Comparison of ENCODE assay signal across 1 cellular context in the genomic region with DNA sequence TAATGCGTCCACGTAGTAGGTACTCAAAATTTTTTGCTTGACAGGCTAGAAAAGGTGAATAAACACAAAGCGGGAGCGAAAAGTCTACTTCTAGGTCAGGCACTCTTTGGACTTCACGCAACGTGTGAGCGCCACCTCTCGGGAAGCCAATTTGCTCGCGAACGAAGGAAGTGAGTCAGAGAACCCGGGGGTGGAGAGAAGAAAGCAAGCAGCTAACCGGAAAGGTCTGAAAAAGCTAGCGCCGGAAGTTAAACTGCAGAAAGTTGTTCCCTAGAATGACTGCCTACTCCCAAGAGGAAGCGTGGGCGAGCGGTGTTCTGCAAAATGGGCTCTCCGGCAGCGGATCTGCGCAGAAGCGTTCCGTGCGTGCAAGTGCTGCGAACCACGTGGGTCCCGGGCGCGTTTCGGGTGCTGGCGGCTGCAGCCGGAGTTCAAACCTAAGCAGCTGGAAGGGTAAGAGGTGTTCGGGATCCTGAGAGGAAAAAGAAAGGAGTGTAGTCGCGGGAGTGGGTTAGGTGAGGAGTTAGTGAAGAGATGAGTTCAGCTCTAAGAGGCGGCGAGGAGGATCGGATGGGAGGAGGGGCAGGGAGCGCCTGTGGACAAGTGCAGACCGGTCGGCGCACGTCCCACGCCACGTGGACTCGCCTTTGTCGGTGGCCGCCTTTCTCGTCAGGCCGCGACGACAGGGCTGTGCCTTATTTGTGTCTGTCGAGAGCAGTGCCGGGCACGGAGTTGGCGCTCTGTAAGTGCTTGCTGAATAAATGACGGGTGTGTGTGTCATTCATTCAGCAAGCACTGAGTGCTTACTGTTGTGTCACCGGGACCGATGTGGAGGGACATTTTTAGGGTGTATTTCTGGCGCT.
TF ChIP-seq lines count a peak whose summit lies in the region.

TSS of gene NME1 (plus strand) at position 350 of the 863 bp plus-strand sequence. CDS start 2,096 bp downstream, outside the sequence.

TF ChIP-seq in K562, 482 proteins besides CTCF, POLR2A, EP300 and RAD21 (continued from another document and continues in another):
- no peak for TF ChIP-seq GTF2B (IDR thresholded peaks at IDR 0.05; ENCODE audit: extremely low read depth, insufficient read length)
- TF ChIP-seq KDM5B (IDR thresholded peaks at IDR 0.05; ENCODE audit: insufficient replicate concordance, low read depth, low read length): peak; percentile 66
- TF ChIP-seq BHLHE40 (IDR thresholded peaks at IDR 0.05; ENCODE audit: low read length): peak; percentile 68
- TF ChIP-seq EWSR1 (IDR thresholded peaks at IDR 0.05; ENCODE audit: borderline replicate concordance, low read depth, partially characterized antibody): no peak
- no peak for TF ChIP-seq GABPB2 (CRISPR knock-in tag; conservative IDR thresholded peaks at IDR 0.05)
- TF ChIP-seq RBM17 (IDR thresholded peaks at IDR 0.05; ENCODE audit: borderline replicate concordance, low read depth, low read length): no peak
- peak; percentile 51; the same call in 1 of the 2 replicates for TF ChIP-seq KLF6 (CRISPR knock-in tag; IDR thresholded peaks at IDR 0.05; ENCODE audit: borderline replicate concordance)
- TF ChIP-seq KAT2B (IDR thresholded peaks at IDR 0.05; ENCODE audit: low read depth, low read length): no peak
- TF ChIP-seq ZNF512 (tag; IDR thresholded peaks at IDR 0.05): no peak
- TF ChIP-seq NCOA6 (IDR thresholded peaks at IDR 0.05): no peak
- TF ChIP-seq, protein P1, sequence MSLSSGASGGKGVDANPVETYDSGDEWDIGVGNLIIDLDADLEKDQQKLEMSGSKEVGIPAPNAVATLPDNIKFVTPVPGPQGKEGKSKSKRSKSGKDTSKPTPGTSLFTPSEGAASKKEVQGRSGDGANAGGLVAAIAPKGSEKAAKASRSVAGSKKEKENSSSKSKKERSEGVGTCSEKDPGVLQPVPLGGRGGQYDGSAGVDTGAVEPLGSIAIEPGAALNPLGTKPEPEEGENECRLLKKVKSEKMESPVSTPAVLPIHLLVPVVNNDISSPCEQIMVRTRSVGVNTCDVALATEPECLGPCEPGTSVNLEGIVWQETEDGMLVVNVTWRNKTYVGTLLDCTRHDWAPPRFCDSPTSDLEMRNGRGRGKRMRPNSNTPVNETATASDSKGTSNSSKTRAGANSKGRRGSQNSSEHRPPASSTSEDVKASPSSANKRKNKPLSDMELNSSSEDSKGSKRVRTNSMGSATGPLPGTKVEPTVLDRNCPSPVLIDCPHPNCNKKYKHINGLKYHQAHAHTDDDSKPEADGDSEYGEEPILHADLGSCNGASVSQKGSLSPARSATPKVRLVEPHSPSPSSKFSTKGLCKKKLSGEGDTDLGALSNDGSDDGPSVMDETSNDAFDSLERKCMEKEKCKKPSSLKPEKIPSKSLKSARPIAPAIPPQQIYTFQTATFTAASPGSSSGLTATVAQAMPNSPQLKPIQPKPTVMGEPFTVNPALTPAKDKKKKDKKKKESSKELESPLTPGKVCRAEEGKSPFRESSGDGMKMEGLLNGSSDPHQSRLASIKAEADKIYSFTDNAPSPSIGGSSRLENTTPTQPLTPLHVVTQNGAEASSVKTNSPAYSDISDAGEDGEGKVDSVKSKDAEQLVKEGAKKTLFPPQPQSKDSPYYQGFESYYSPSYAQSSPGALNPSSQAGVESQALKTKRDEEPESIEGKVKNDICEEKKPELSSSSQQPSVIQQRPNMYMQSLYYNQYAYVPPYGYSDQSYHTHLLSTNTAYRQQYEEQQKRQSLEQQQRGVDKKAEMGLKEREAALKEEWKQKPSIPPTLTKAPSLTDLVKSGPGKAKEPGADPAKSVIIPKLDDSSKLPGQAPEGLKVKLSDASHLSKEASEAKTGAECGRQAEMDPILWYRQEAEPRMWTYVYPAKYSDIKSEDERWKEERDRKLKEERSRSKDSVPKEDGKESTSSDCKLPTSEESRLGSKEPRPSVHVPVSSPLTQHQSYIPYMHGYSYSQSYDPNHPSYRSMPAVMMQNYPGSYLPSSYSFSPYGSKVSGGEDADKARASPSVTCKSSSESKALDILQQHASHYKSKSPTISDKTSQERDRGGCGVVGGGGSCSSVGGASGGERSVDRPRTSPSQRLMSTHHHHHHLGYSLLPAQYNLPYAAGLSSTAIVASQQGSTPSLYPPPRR (CRISPR knock-in tag; IDR thresholded peaks at IDR 0.05; ENCODE audit: borderline replicate concordance): no peak; the same call in 1 of the 2 replicates
- TF ChIP-seq GATA2 (CRISPR knock-in tag; IDR thresholded peaks at IDR 0.05): no peak
- TF ChIP-seq SMARCA4 (IDR thresholded peaks at IDR 0.05): no peak
- no peak for TF ChIP-seq U2AF1 (optimal IDR thresholded peaks at IDR 0.05; ENCODE audit: low read depth, low read length)
- TF ChIP-seq PHF8 (IDR thresholded peaks at IDR 0.05; ENCODE audit: borderline replicate concordance, low read length): peak; percentile 89
- TF ChIP-seq CBX8 (IDR thresholded peaks at IDR 0.05; ENCODE audit: borderline replicate concordance, extremely low read depth, low read depth, low read length, poor library complexity, severe bottlenecking): no peak
- no peak for TF ChIP-seq PURB (CRISPR knock-in tag; IDR thresholded peaks at IDR 0.05; ENCODE audit: low read depth)
- TF ChIP-seq KDM1A (IDR thresholded peaks at IDR 0.05): no peak
- TF ChIP-seq NCOA1 (IDR thresholded peaks at IDR 0.05; ENCODE audit: low read depth): peak; percentile 99
- TF ChIP-seq, protein P2, sequence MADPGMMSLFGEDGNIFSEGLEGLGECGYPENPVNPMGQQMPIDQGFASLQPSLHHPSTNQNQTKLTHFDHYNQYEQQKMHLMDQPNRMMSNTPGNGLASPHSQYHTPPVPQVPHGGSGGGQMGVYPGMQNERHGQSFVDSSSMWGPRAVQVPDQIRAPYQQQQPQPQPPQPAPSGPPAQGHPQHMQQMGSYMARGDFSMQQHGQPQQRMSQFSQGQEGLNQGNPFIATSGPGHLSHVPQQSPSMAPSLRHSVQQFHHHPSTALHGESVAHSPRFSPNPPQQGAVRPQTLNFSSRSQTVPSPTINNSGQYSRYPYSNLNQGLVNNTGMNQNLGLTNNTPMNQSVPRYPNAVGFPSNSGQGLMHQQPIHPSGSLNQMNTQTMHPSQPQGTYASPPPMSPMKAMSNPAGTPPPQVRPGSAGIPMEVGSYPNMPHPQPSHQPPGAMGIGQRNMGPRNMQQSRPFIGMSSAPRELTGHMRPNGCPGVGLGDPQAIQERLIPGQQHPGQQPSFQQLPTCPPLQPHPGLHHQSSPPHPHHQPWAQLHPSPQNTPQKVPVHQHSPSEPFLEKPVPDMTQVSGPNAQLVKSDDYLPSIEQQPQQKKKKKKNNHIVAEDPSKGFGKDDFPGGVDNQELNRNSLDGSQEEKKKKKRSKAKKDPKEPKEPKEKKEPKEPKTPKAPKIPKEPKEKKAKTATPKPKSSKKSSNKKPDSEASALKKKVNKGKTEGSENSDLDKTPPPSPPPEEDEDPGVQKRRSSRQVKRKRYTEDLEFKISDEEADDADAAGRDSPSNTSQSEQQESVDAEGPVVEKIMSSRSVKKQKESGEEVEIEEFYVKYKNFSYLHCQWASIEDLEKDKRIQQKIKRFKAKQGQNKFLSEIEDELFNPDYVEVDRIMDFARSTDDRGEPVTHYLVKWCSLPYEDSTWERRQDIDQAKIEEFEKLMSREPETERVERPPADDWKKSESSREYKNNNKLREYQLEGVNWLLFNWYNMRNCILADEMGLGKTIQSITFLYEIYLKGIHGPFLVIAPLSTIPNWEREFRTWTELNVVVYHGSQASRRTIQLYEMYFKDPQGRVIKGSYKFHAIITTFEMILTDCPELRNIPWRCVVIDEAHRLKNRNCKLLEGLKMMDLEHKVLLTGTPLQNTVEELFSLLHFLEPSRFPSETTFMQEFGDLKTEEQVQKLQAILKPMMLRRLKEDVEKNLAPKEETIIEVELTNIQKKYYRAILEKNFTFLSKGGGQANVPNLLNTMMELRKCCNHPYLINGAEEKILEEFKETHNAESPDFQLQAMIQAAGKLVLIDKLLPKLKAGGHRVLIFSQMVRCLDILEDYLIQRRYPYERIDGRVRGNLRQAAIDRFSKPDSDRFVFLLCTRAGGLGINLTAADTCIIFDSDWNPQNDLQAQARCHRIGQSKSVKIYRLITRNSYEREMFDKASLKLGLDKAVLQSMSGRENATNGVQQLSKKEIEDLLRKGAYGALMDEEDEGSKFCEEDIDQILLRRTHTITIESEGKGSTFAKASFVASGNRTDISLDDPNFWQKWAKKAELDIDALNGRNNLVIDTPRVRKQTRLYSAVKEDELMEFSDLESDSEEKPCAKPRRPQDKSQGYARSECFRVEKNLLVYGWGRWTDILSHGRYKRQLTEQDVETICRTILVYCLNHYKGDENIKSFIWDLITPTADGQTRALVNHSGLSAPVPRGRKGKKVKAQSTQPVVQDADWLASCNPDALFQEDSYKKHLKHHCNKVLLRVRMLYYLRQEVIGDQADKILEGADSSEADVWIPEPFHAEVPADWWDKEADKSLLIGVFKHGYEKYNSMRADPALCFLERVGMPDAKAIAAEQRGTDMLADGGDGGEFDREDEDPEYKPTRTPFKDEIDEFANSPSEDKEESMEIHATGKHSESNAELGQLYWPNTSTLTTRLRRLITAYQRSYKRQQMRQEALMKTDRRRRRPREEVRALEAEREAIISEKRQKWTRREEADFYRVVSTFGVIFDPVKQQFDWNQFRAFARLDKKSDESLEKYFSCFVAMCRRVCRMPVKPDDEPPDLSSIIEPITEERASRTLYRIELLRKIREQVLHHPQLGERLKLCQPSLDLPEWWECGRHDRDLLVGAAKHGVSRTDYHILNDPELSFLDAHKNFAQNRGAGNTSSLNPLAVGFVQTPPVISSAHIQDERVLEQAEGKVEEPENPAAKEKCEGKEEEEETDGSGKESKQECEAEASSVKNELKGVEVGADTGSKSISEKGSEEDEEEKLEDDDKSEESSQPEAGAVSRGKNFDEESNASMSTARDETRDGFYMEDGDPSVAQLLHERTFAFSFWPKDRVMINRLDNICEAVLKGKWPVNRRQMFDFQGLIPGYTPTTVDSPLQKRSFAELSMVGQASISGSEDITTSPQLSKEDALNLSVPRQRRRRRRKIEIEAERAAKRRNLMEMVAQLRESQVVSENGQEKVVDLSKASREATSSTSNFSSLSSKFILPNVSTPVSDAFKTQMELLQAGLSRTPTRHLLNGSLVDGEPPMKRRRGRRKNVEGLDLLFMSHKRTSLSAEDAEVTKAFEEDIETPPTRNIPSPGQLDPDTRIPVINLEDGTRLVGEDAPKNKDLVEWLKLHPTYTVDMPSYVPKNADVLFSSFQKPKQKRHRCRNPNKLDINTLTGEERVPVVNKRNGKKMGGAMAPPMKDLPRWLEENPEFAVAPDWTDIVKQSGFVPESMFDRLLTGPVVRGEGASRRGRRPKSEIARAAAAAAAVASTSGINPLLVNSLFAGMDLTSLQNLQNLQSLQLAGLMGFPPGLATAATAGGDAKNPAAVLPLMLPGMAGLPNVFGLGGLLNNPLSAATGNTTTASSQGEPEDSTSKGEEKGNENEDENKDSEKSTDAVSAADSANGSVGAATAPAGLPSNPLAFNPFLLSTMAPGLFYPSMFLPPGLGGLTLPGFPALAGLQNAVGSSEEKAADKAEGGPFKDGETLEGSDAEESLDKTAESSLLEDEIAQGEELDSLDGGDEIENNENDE (IDR thresholded peaks at IDR 0.05; ENCODE audit: low read depth, low read length): peak; percentile 78
- no peak for TF ChIP-seq HOXB6 (CRISPR knock-in tag; IDR thresholded peaks at IDR 0.05; ENCODE audit: borderline replicate concordance)
- TF ChIP-seq, protein P3, sequence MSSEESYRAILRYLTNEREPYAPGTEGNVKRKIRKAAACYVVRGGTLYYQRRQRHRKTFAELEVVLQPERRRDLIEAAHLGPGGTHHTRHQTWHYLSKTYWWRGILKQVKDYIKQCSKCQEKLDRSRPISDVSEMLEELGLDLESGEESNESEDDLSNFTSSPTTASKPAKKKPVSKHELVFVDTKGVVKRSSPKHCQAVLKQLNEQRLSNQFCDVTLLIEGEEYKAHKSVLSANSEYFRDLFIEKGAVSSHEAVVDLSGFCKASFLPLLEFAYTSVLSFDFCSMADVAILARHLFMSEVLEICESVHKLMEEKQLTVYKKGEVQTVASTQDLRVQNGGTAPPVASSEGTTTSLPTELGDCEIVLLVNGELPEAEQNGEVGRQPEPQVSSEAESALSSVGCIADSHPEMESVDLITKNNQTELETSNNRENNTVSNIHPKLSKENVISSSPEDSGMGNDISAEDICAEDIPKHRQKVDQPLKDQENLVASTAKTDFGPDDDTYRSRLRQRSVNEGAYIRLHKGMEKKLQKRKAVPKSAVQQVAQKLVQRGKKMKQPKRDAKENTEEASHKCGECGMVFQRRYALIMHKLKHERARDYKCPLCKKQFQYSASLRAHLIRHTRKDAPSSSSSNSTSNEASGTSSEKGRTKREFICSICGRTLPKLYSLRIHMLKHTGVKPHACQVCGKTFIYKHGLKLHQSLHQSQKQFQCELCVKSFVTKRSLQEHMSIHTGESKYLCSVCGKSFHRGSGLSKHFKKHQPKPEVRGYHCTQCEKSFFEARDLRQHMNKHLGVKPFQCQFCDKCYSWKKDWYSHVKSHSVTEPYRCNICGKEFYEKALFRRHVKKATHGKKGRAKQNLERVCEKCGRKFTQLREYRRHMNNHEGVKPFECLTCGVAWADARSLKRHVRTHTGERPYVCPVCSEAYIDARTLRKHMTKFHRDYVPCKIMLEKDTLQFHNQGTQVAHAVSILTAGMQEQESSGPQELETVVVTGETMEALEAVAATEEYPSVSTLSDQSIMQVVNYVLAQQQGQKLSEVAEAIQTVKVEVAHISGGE (CRISPR knock-in tag; IDR thresholded peaks at IDR 0.05): peak; percentile 99 to 100 (median 100)
- no peak for TF ChIP-seq HMG20B (CRISPR knock-in tag; IDR thresholded peaks at IDR 0.05)
- TF ChIP-seq ZNF668 (CRISPR knock-in tag; IDR thresholded peaks at IDR 0.05): no peak
- peak; percentile 36; the same call in 1 of the 2 replicates for TF ChIP-seq KHSRP (IDR thresholded peaks at IDR 0.05)
- TF ChIP-seq ZNF12 (CRISPR knock-in tag; IDR thresholded peaks at IDR 0.05): 0 out of 2 replicates have a peak, but pooled peaks have one; percentile 74
